1 cellular context compared by ENCODE assay signal in genomic region chr22:20509344-20510047, GRCh38.
TF ChIP-seq lines count a peak whose summit lies in the region.

No MANE protein-coding gene starts in this region.

TF ChIP-seq in K562, 482 proteins besides CTCF, POLR2A, EP300 and RAD21 (continued from another document and continues in another):
- TF ChIP-seq CCAR2 (IDR thresholded peaks at IDR 0.05; ENCODE audit: low read depth, low read length): 0 out of 2 replicates have a peak, but pooled peaks have one; percentile 90
- no peak for TF ChIP-seq ETV5 (CRISPR knock-in tag; IDR thresholded peaks at IDR 0.05; ENCODE audit: low read depth)
- TF ChIP-seq SPI1 (IDR thresholded peaks at IDR 0.05; ENCODE audit: borderline replicate concordance, low read depth, low read length): peak; percentile 98
- TF ChIP-seq MXD1 (CRISPR knock-in tag; IDR thresholded peaks at IDR 0.05; ENCODE audit: borderline replicate concordance, poor library complexity, severe bottlenecking): peak; percentile 26
- TF ChIP-seq JUN (IDR thresholded peaks at IDR 0.05; ENCODE audit: borderline replicate concordance, low read depth, low read length): peak; percentile 98
- no peak for TF ChIP-seq JUN (CRISPR knock-in tag; IDR thresholded peaks at IDR 0.05; ENCODE audit: borderline replicate concordance)
- peak; percentile 46; the same call in 1 of the 2 replicates for TF ChIP-seq RFX7 (CRISPR knock-in tag; IDR thresholded peaks at IDR 0.05)
- no peak for TF ChIP-seq NUFIP1 (IDR thresholded peaks at IDR 0.05; ENCODE audit: partially characterized antibody)
- TF ChIP-seq ZBTB26 (CRISPR knock-in tag; IDR thresholded peaks at IDR 0.05): no peak
- TF ChIP-seq CHD4 (IDR thresholded peaks at IDR 0.05; ENCODE audit: insufficient read depth, insufficient replicate concordance, low read depth, low read length, poor library complexity, severe bottlenecking): peak; percentile 70
- TF ChIP-seq ZBTB49 (CRISPR knock-in tag; IDR thresholded peaks at IDR 0.05; ENCODE audit: borderline replicate concordance): 0 out of 2 replicates have a peak, but pooled peaks have one; percentile 94
- peak; percentile 82 for TF ChIP-seq MYC (IDR thresholded peaks at IDR 0.05; ENCODE audit: low read depth, low read length)
- no peak for TF ChIP-seq MYC (CRISPR knock-in tag; IDR thresholded peaks at IDR 0.05; ENCODE audit: borderline replicate concordance, low read depth)
- TF ChIP-seq TRIM24 (IDR thresholded peaks at IDR 0.05): no peak
- no peak for TF ChIP-seq ZNF197 (CRISPR knock-in tag; IDR thresholded peaks at IDR 0.05; ENCODE audit: low read depth)
- TF ChIP-seq CBX1 (IDR thresholded peaks at IDR 0.05; ENCODE audit: low read depth): no peak
- TF ChIP-seq ELF1 (tag; IDR thresholded peaks at IDR 0.05): no peak
- no peak for TF ChIP-seq ZNF407 (IDR thresholded peaks at IDR 0.05; ENCODE audit: low read depth)
- TF ChIP-seq ZNF239 (CRISPR knock-in tag; IDR thresholded peaks at IDR 0.05): no peak
- TF ChIP-seq ZNF444 (CRISPR knock-in tag; IDR thresholded peaks at IDR 0.05): no peak
- 0 out of 2 replicates have a peak, but pooled peaks have one; percentile 44 for TF ChIP-seq PHF8 (IDR thresholded peaks at IDR 0.05; ENCODE audit: borderline replicate concordance, low read length)
- no peak for TF ChIP-seq DNMT1 (IDR thresholded peaks at IDR 0.05)
- TF ChIP-seq PHF20 (IDR thresholded peaks at IDR 0.05; ENCODE audit: partially characterized antibody): no peak
- peak; percentile 12; the same call in 1 of the 2 replicates for TF ChIP-seq SP1 (CRISPR knock-in tag; IDR thresholded peaks at IDR 0.05)
- peak in 1 of 3 experiments; percentile 57 for TF ChIP-seq YY1 (IDR thresholded peaks at IDR 0.05; ENCODE audit: borderline replicate concordance in 1 of 3, control insufficient read depth in 1 of 3, extremely low read depth in 1 of 3, insufficient read depth in 3 of 3, insufficient read length in 1 of 3, insufficient replicate concordance in 2 of 3, low read depth in 1 of 3, low read length in 2 of 3)
- no peak for TF ChIP-seq HOXB6 (CRISPR knock-in tag; IDR thresholded peaks at IDR 0.05; ENCODE audit: borderline replicate concordance)
- TF ChIP-seq ZNF707 (CRISPR knock-in tag; conservative IDR thresholded peaks at IDR 0.05): no peak
- peak; percentile 98 for TF ChIP-seq ARID3A (IDR thresholded peaks at IDR 0.05; ENCODE audit: borderline replicate concordance, low read depth, low read length)
- no peak for TF ChIP-seq ARID4B (CRISPR knock-in tag; IDR thresholded peaks at IDR 0.05)
- TF ChIP-seq ZNF23 (CRISPR knock-in tag; IDR thresholded peaks at IDR 0.05): no peak
- TF ChIP-seq ESRRB (CRISPR knock-in tag; IDR thresholded peaks at IDR 0.05; ENCODE audit: borderline replicate concordance): peak; percentile 39; the same call in 1 of the 2 replicates
- TF ChIP-seq ZNF384 (IDR thresholded peaks at IDR 0.05; ENCODE audit: low read depth, low read length): peak; percentile 58; the same call in 1 of the 2 replicates
- TF ChIP-seq ZNF507 (tag; conservative IDR thresholded peaks at IDR 0.05): no peak
- no peak for TF ChIP-seq ZEB2 (IDR thresholded peaks at IDR 0.05)
- no peak for TF ChIP-seq HMG20B (CRISPR knock-in tag; IDR thresholded peaks at IDR 0.05)
- no peak for TF ChIP-seq ZNF639 (CRISPR knock-in tag; conservative IDR thresholded peaks at IDR 0.05 in 1 of 2, IDR thresholded peaks at IDR 0.05 in 1 of 2)
- TF ChIP-seq FOXP1 (CRISPR knock-in tag; IDR thresholded peaks at IDR 0.05): no peak
- no peak for TF ChIP-seq HNRNPLL (IDR thresholded peaks at IDR 0.05; ENCODE audit: low read depth, low read length, poor library complexity, severe bottlenecking)
- TF ChIP-seq SMARCB1 (IDR thresholded peaks at IDR 0.05; ENCODE audit: insufficient read length, low read depth): peak; percentile 10
- TF ChIP-seq CXXC5 (CRISPR knock-in tag; IDR thresholded peaks at IDR 0.05): no peak
- TF ChIP-seq HCFC1 (IDR thresholded peaks at IDR 0.05; ENCODE audit: low read depth, low read length): peak; percentile 47
- TF ChIP-seq ZNF668 (CRISPR knock-in tag; IDR thresholded peaks at IDR 0.05): peak; percentile 67; the same call in 1 of the 2 replicates
- TF ChIP-seq DIDO1 (tag; IDR thresholded peaks at IDR 0.05; ENCODE audit: low read depth): no peak
